ENCODE assay signal across 26 cellular contexts in the genomic region with DNA sequence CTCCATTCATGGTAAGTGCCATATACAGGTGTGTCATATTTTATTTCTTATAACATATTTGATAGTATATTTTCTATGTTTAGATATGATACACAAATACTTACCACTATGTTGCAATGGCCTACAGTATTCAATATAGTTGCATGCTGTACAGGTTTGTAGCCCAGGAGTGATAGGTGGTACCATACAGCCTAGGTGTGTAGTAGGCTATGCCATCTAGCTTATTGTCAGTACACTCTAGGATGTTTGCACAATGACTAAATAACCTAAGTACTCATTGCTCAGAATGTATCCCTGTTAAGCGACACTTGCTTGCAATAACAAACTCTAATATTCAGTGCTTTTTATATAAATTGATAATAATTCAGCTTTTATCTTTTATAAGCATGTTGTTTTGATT.
"Had no signal": no experiment of that assay in that cellular context is flagged by ENCODE, and none has a peak within 500 bp of the region (broad histone marks: within the 10 kb centered on the region; RNA-seq: fewer than 3 reads in every experiment).

No MANE protein-coding gene starts in this region.

- FAIRE-seq: endometrium, islet of Langerhans, pancreas had no signal

- H3K4me3 ChIP-seq: esophagus squamous epithelium, heart right ventricle, lower lobe of right lung, pancreas, right lobe of liver, smooth muscle cell, suprapubic skin, transverse colon, vagina had no signal

- H3K27me3 ChIP-seq: esophagus squamous epithelium, heart right ventricle, neutrophil, pancreas, right lobe of liver, suprapubic skin, transverse colon, vagina had no signal

- H3K4me1 ChIP-seq: esophagus squamous epithelium, lower lobe of right lung, right lobe of liver, suprapubic skin, vagina had no signal

- H3K9me3 ChIP-seq: esophagus squamous epithelium, heart right ventricle, lower lobe of right lung, neutrophil, pancreas, right lobe of liver, suprapubic skin, transverse colon, vagina had no signal

- DNase-seq: cortex of kidney; effector memory CD8-positive, alpha-beta T cell; erythroblast; esophagus squamous epithelium; foreskin melanocyte; glutamatergic neuron; heart right ventricle; hippocampal formation; left ventricle myocardium superior; lower lobe of right lung; natural killer cell; pancreas; right lobe of liver; stimulated activated CD4-positive, alpha-beta T cell treated with anti-CD3 and anti-CD28 coated beads, Interleukin-12 subunit alpha, Interleukin-12 subunit beta, amount 100 ng/mL, for 4 hours; stimulated activated CD4-positive, alpha-beta T cell treated with anti-CD3 and anti-CD28 coated beads, Interleukin-1b, Interleukin-23, amount 100 ng/mL, for 48 hours; stimulated activated CD4-positive, alpha-beta T cell treated with anti-CD3 and anti-CD28 coated beads, Interleukin-4, amount 100 ng/mL, for 1 hour; stimulated activated CD8-positive, alpha-beta memory T cell treated with anti-CD3 and anti-CD28 coated beads, Interleukin-4, amount 100 ng/mL, for 48 hours; stimulated activated naive CD4-positive, alpha-beta T cell; stimulated activated naive CD8-positive, alpha-beta T cell treated with anti-CD3 and anti-CD28 coated beads, Interleukin-15, amount 100 ng/mL, for 72 hours; transverse colon had no signal

- H3K27ac ChIP-seq: esophagus squamous epithelium, heart right ventricle, lower lobe of right lung, neutrophil, pancreas, right lobe of liver, suprapubic skin, transverse colon, vagina had no signal

- H3K4me2 ChIP-seq: smooth muscle cell had no signal

- H3K36me3 ChIP-seq: esophagus squamous epithelium, heart right ventricle, lower lobe of right lung, neutrophil, pancreas, right lobe of liver, suprapubic skin, transverse colon, vagina had no signal
